9 cellular contexts compared by ENCODE assay signal in the genomic region with DNA sequence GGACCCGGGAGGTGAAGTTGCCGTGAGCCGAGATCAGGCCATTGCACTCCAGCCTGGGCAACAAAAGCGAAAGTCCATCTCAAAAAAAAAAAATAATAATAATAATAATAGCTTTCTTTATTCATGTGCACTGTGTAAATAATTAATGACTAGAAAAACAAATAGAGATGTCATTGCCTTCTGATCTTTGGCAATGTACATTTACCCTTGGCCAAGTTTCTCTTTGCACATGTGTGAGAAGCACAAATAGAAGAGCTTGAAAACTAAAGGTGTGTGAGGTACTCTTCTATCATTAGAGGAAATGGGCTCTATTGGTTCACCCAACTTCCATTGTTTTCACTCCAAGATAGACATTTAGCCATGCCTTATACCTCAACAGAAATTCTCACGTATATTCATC.
"Had no signal": no experiment of that assay in that cellular context is flagged by ENCODE, and none has a peak within 500 bp of the region (broad histone marks: within the 10 kb centered on the region; RNA-seq: fewer than 3 reads in every experiment).

No MANE protein-coding gene starts in this region.

- H3K4me2 ChIP-seq: GM23338 had no signal

- DNase-seq: H9, HCEC 1CT, IMR-90, KG1 had no signal

- FAIRE-seq: H1, H54, K562 had no signal

- ATAC-seq: GM23338, K562 had no signal

- H2AFZ ChIP-seq: GM23338 had no signal

- H3K4me3 ChIP-seq: GM23338, K562 had no signal

- H3K27ac ChIP-seq: HL-60 had no signal
